Comparison of ENCODE assay signal across 12 cellular contexts in genomic region chr10:17923728-17924127, GRCh38. TPM values are rescaled to one million over a fixed set of nuclear protein-coding genes. Genes with fewer than 3 reads are reported as not detected.
DNase-seq lines count a peak whose midpoint lies in the region; ATAC-seq and TF ChIP-seq lines count a peak whose summit lies in the region.
"Had no signal": no experiment of that assay in that cellular context is flagged by ENCODE, and none has a peak within 500 bp of the region (broad histone marks: within the 10 kb centered on the region; RNA-seq: fewer than 3 reads in every experiment).

No MANE protein-coding gene starts in this region.

- peaks cover 4% of the 10 kb centered on the region for H3K4me1 Mint-ChIP-seq in type B pancreatic cell (ENCODE audit: unreplicated experiment)

- H3K4me3 Mint-ChIP-seq in type B pancreatic cell: peak overlapping the region; percentile 59
- H3K4me3 Mint-ChIP-seq: dendritic cell treated with granulocyte-macrophage colony-stimulating factor and Interleukin-4, amounts not matched to agents 40 ng/mL and 50 ng/mL, for 4 days had no signal

- H3K27me3 Mint-ChIP-seq in type B pancreatic cell: peaks cover 3% of the 10 kb centered on the region
- H3K27me3 Mint-ChIP-seq: dendritic cell treated with granulocyte-macrophage colony-stimulating factor and Interleukin-4, amounts not matched to agents 40 ng/mL and 50 ng/mL, for 4 days had no signal

- H3K27ac Mint-ChIP-seq in type B pancreatic cell: peak overlapping the region; percentile 95
- H3K27ac Mint-ChIP-seq: dendritic cell treated with granulocyte-macrophage colony-stimulating factor and Interleukin-4, amounts not matched to agents 40 ng/mL and 50 ng/mL, for 4 days had no signal

- POLR2A ChIA-PET in HEK293T (lab: Yijun Ruan, JAX): no interaction called here

- no peak for ATAC-seq in GM18511 (IDR thresholded peaks at IDR 0.05; ENCODE audit: unreplicated experiment)
- no peak for ATAC-seq in HG03571 (IDR thresholded peaks at IDR 0.05; ENCODE audit: unreplicated experiment)
- ATAC-seq: Panc1 had no signal

- DNase-seq in HPDE6-E6E7 (ENCODE audit: extremely low spot score) (peak; percentile 44), astrocyte of the hippocampus (ENCODE audit: low read depth, low spot score) (peak; percentile 94), iris pigment epithelial cell (ENCODE audit: low read depth) (peak; percentile 80), type B pancreatic cell (ENCODE audit: extremely low spot score, unreplicated experiment) (no peak), HEK293T (ENCODE audit: extremely low spot score) (no peak), Kasumi-1 (lab: John Stamatoyannopoulos, UW) (no peak)
- DNase-seq: stimulated activated CD4-positive, alpha-beta T cell treated with anti-CD3 and anti-CD28 coated beads, Interleukin-4, amount 100 ng/mL, for 4 hours had no signal

- peaks cover 4% of the 10 kb centered on the region for H3K36me3 Mint-ChIP-seq in type B pancreatic cell

- TF ChIP-seq CTCF in type B pancreatic cell (conservative IDR thresholded peaks at IDR 0.05): no peak

- H3K9me3 Mint-ChIP-seq in type B pancreatic cell: peaks cover 12% of the 10 kb centered on the region

- CTCF ChIA-PET in HEK293T (lab: Yijun Ruan, JAX): no interaction called here

TF ChIP-seq in HEK293T, 16 proteins besides CTCF, POLR2A, EP300 and RAD21:
- TF ChIP-seq NFRKB (IDR thresholded peaks at IDR 0.05): no peak
- TF ChIP-seq ZNF384 (IDR thresholded peaks at IDR 0.05): no peak
- no peak for TF ChIP-seq FOXA1 (IDR thresholded peaks at IDR 0.05)
- TF ChIP-seq, protein P1, sequence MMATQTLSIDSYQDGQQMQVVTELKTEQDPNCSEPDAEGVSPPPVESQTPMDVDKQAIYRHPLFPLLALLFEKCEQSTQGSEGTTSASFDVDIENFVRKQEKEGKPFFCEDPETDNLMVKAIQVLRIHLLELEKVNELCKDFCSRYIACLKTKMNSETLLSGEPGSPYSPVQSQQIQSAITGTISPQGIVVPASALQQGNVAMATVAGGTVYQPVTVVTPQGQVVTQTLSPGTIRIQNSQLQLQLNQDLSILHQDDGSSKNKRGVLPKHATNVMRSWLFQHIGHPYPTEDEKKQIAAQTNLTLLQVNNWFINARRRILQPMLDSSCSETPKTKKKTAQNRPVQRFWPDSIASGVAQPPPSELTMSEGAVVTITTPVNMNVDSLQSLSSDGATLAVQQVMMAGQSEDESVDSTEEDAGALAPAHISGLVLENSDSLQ (IDR thresholded peaks at IDR 0.05): no peak
- no peak for TF ChIP-seq CTBP1 (IDR thresholded peaks at IDR 0.05; ENCODE audit: borderline replicate concordance)
- TF ChIP-seq TARDBP (IDR thresholded peaks at IDR 0.05): no peak
- TF ChIP-seq SP1 (IDR thresholded peaks at IDR 0.05): no peak
- no peak for TF ChIP-seq SUZ12 (IDR thresholded peaks at IDR 0.05)

RNA-seq across cellular contexts. Expression of gene SLC39A12, which starts 28.0 kb away (rescaled TPM):
- not detected in 2 replicates for total RNA-seq in type B pancreatic cell (ENCODE audit: low replicate concordance)
- total RNA-seq: mononuclear cell had no signal

Comparison
In these comparisons a context has a peak if more than half of its experiments do, and no peak if none do; other contexts are left out.
1. DNase-seq: peak in HPDE6-E6E7 (single experiment), astrocyte of the hippocampus (single experiment) and iris pigment epithelial cell (single experiment); none in type B pancreatic cell (single experiment), HEK293T (single experiment) and Kasumi-1 (0 of 2).